8 cellular contexts compared by ENCODE assay signal in genomic region chr9:126386088-126386487, GRCh38. TPM values are rescaled to one million over a fixed set of nuclear protein-coding genes. Genes with fewer than 3 reads are reported as not detected.
DNase-seq lines count a peak whose midpoint lies in the region; ATAC-seq, FAIRE-seq and TF ChIP-seq lines count a peak whose summit lies in the region.

No MANE protein-coding gene starts in this region.

- BruUV-seq in HCT116 (replicated peaks; lab: Mats Ljungman, UMichigan) = no TSS peak

- H3K4me1 ChIP-seq in BE2C (no peaks in the 10 kb centered on the region), HCT116 (ENCODE audit: control insufficient read depth in 1 of 2, insufficient read depth in 2 of 2, low read length in 2 of 2) (no peaks in the 10 kb centered on the region), astrocyte (ENCODE audit: insufficient read depth, low read length) (no peaks in the 10 kb centered on the region), esophagus squamous epithelium (peaks cover 0 to 47% (median 0%) of the 10 kb centered on the region in 3 donors)

- H3K36me3 Mint-ChIP-seq in astrocyte (ENCODE audit: low read depth, unreplicated experiment) (peaks cover 3% of the 10 kb centered on the region), immature natural killer cell (peaks cover 0 to 3% (median 0%) of the 10 kb centered on the region in 3 donors)

- TF ChIP-seq CTCF in BE2C (IDR thresholded peaks at IDR 0.05; ENCODE audit: low read depth, low read length) = peak; percentile 53
- TF ChIP-seq CTCF in HCT116 (IDR thresholded peaks at IDR 0.05 in 2 of 3, conservative IDR thresholded peaks at IDR 0.05 in 1 of 3; ENCODE audit: borderline replicate concordance in 1 of 3, insufficient read depth in 1 of 3, low read depth in 2 of 3, low read length in 2 of 3) = peak; percentile 19 to 32 (median 27); a peak in 2 of 6 replicates
- peak; percentile 8 for TF ChIP-seq CTCF in astrocyte (IDR thresholded peaks at IDR 0.05; ENCODE audit: insufficient read depth, low read depth, low read length)
- peak in 3 of 6 experiments; percentile 9 to 56 (median 25) for TF ChIP-seq CTCF in esophagus squamous epithelium (IDR thresholded peaks at IDR 0.05)

- H3K79me2 ChIP-seq in HCT116 (ENCODE audit: insufficient read depth, low read length) = no peaks in the 10 kb centered on the region
- no peaks in the 10 kb centered on the region for H3K79me2 ChIP-seq in astrocyte (ENCODE audit: insufficient read depth, low read length)

- no peaks in the 10 kb centered on the region for H3K27me3 Mint-ChIP-seq in astrocyte (ENCODE audit: low read depth, unreplicated experiment)
- H3K27me3 Mint-ChIP-seq in immature natural killer cell (ENCODE audit: low read depth in 3 of 3) = peaks cover 0 to 5% (median 0%) of the 10 kb centered on the region in 3 donors

- intact Hi-C loops in HCT116 (cut with micrococcal nuclease) = no loop called here
- intact Hi-C loops in esophagus squamous epithelium (cut with DNase I) = no loop called here

- DNase-seq in BE2C = peak; percentile 30
- DNase-seq in HCT116 (ENCODE audit: low read depth, low spot score) = no peak
- DNase-seq in astrocyte (ENCODE audit: low read depth) = no peak
- DNase-seq in left lobe of liver (ENCODE audit: low spot score) = peak; percentile 18
- no peak for DNase-seq in immature natural killer cell
- no peak for DNase-seq in esophagus squamous epithelium (lab: John Stamatoyannopoulos, UW)

- H4K20me1 ChIP-seq in HCT116 (ENCODE audit: insufficient read depth) = no peaks in the 10 kb centered on the region
- H4K20me1 ChIP-seq in astrocyte (ENCODE audit: insufficient read depth, low read length) = no peaks in the 10 kb centered on the region

- H3K4me3 Mint-ChIP-seq in astrocyte (ENCODE audit: unreplicated experiment) (no peak overlapping the region), immature natural killer cell (no peak overlapping the region)

- no peak overlapping the region for H3K4me2 ChIP-seq in HCT116 (ENCODE audit: low read length)
- H3K4me2 ChIP-seq in astrocyte (ENCODE audit: low read length) = no peak overlapping the region

- WGBS in esophagus squamous epithelium, 2 donors = 58 to 69% methylated on average over 5 of the region's 5 CpGs

- no peak overlapping the region for H3K9ac ChIP-seq in HCT116 (ENCODE audit: low read length)
- no peak overlapping the region for H3K9ac ChIP-seq in astrocyte (ENCODE audit: low read length)

- POLR2A ChIA-PET in HCT116 (lab: Charles Lee) = no interaction called here

- no peaks in the 10 kb centered on the region for H3K9me3 ChIP-seq in BE2C
- H3K9me3 ChIP-seq in HCT116 (ENCODE audit: control insufficient read depth in 1 of 2, insufficient read depth in 1 of 2, low read depth in 1 of 2, low read length in 2 of 2) = no peaks in the 10 kb centered on the region
- no peaks in the 10 kb centered on the region for H3K9me3 ChIP-seq in astrocyte (ENCODE audit: insufficient read depth, low read depth, low read length)
- H3K9me3 ChIP-seq in esophagus squamous epithelium = no peaks in the 10 kb centered on the region

- peak; percentile 78 for ATAC-seq in HCT116
- peak; percentile 73 for ATAC-seq in left lobe of liver
- no peak for ATAC-seq in GM18511 (IDR thresholded peaks at IDR 0.05; ENCODE audit: unreplicated experiment)
- no peak for ATAC-seq in HG03442 (IDR thresholded peaks at IDR 0.05; ENCODE audit: unreplicated experiment)

- no peak overlapping the region for H3K27ac ChIP-seq in HCT116 (ENCODE audit: low read depth, low read length)
- H3K27ac ChIP-seq in astrocyte (ENCODE audit: low read depth, low read length) = no peak overlapping the region
- H3K27ac ChIP-seq in esophagus squamous epithelium = peak overlapping the region in 1 of 4 donors; percentile 14

- H2AFZ ChIP-seq in HCT116 (ENCODE audit: low read depth, low read length, poor library complexity, severe bottlenecking) (no peak overlapping the region), astrocyte (ENCODE audit: low read depth, low read length) (no peak overlapping the region)

- TF ChIP-seq POLR2A in HCT116 (IDR thresholded peaks at IDR 0.05; ENCODE audit: borderline replicate concordance, extremely low read depth, insufficient read depth, insufficient read length) (no peak), esophagus squamous epithelium (IDR thresholded peaks at IDR 0.05) (no peak)

- RAD21 ChIA-PET in HCT116 (lab: Charles Lee; ENCODE audit: low non-redundant PET in 1 of 2, low total read pairs in 2 of 2, uncharacterized antibody in 2 of 2, unreplicated experiment in 2 of 2) = no interaction called here

- H3K4me3 ChIP-seq in BE2C (ENCODE audit: low read depth, low read length) = no peak overlapping the region
- H3K4me3 ChIP-seq in HCT116 (replicated peaks in 1 of 2; ENCODE audit: low read depth in 1 of 2, low read length in 2 of 2) = no peak overlapping the region
- H3K4me3 ChIP-seq in astrocyte (ENCODE audit: insufficient read depth, low read depth, low read length) = no peak overlapping the region
- H3K4me3 ChIP-seq in esophagus squamous epithelium = no peak overlapping the region

- H3K9me3 Mint-ChIP-seq in astrocyte (ENCODE audit: unreplicated experiment) (no peaks in the 10 kb centered on the region), immature natural killer cell (no peaks in the 10 kb centered on the region)

- H3K4me1 Mint-ChIP-seq in astrocyte (ENCODE audit: low read depth, unreplicated experiment) (no peaks in the 10 kb centered on the region), immature natural killer cell (peaks cover 0 to under 1% of the 10 kb centered on the region in 2 donors)

- H3K9me2 ChIP-seq in HCT116 (ENCODE audit: insufficient read depth) = no peaks in the 10 kb centered on the region

- H3K36me3 ChIP-seq in BE2C (no peaks in the 10 kb centered on the region), HCT116 (ENCODE audit: control insufficient read depth in 1 of 2, insufficient read depth in 2 of 2, low read length in 2 of 2) (no peaks in the 10 kb centered on the region), astrocyte (ENCODE audit: insufficient read depth, low read length) (no peaks in the 10 kb centered on the region), esophagus squamous epithelium (peaks cover 0 to 44% (median 0%) of the 10 kb centered on the region in 3 donors)

- no peak for FAIRE-seq in astrocyte (lab: Jason Lieb, UNC)

- peak; percentile 58 for TF ChIP-seq RAD21 in HCT116 (IDR thresholded peaks at IDR 0.05; ENCODE audit: low read depth)

- H3K27ac Mint-ChIP-seq in astrocyte (ENCODE audit: unreplicated experiment) = no peak overlapping the region
- H3K27ac Mint-ChIP-seq in immature natural killer cell = no peak overlapping the region

- H3K27me3 ChIP-seq in BE2C = no peaks in the 10 kb centered on the region
- H3K27me3 ChIP-seq in HCT116 (ENCODE audit: insufficient read depth, low read length) = no peaks in the 10 kb centered on the region
- no peaks in the 10 kb centered on the region for H3K27me3 ChIP-seq in astrocyte (ENCODE audit: insufficient read depth, low read length)
- H3K27me3 ChIP-seq in esophagus squamous epithelium = no peaks in the 10 kb centered on the region

- CTCF ChIA-PET in HCT116 (lab: Charles Lee) = interaction anchor here (1.3 to 1.7 kb wide), 2 partner anchors 11 to 12 kb away, joined by 3 to 7 read pairs; no protein-coding TSS in a partner anchor

TF ChIP-seq in HCT116, 20 proteins besides CTCF, POLR2A, EP300 and RAD21:
- TF ChIP-seq SP1 (IDR thresholded peaks at IDR 0.05; ENCODE audit: low read depth) (no peak), REST (IDR thresholded peaks at IDR 0.05; ENCODE audit: low read depth) (no peak), MAX (IDR thresholded peaks at IDR 0.05) (no peak), EZH2phosphoT487 (IDR thresholded peaks at IDR 0.05; ENCODE audit: borderline replicate concordance) (no peak), SIN3A (IDR thresholded peaks at IDR 0.05; ENCODE audit: low read depth) (no peak)

RNA-seq across cellular contexts. Expression of gene MVB12B, which starts 59.5 kb away (rescaled TPM):
- 12.3 TPM for polyA plus RNA-seq in BE2C (2012; ENCODE audit: insufficient read depth, insufficient read length, low read depth)
- total RNA-seq in HCT116 (2021; ENCODE audit: unreplicated experiment) (10.9 TPM), astrocyte (12.8 and 13.2 TPM in 2 replicates), left lobe of liver (8.8 TPM), esophagus squamous epithelium (10 to 100 TPM in 1 of 4 donors, 1 to 10 TPM in 3; 3.2 to 13.2 (median 5.3) TPM)
- polyA plus RNA-seq in HCT116 (2012) = 4.3 and 4.7 TPM in 2 replicates
- polyA plus RNA-seq in immature natural killer cell = 1 to 10 TPM in 1 of 3 donors, under 1 TPM in 1, not detected in 1; 0.54 to 1.2 TPM

Comparison
In these comparisons a context has a peak if more than half of its experiments do, and no peak if none do; other contexts are left out.
1. DNase-seq: peak in BE2C (single experiment) and left lobe of liver (single experiment); none in HCT116 (single experiment), astrocyte (single experiment), immature natural killer cell (0 of 3) and esophagus squamous epithelium (single experiment).
2. ATAC-seq: peak in HCT116 (single experiment) and left lobe of liver (single experiment); none in GM18511 (single experiment) and HG03442 (single experiment).